1 cellular context compared by ENCODE assay signal in genomic region chr7:139658919-139659675, GRCh38.
TF ChIP-seq lines count a peak whose summit lies in the region.

No MANE protein-coding gene starts in this region.

TF ChIP-seq in GM23338, 12 proteins besides CTCF, POLR2A, EP300 and RAD21 (continued from another document):
- TF ChIP-seq REST (IDR thresholded peaks at IDR 0.05; ENCODE audit: unreplicated experiment) (no peak), EZH2phosphoT487 (IDR thresholded peaks at IDR 0.05; ENCODE audit: unreplicated experiment) (no peak), STAT1 (IDR thresholded peaks at IDR 0.05; ENCODE audit: unreplicated experiment) (no peak)
